9 cellular contexts compared by ENCODE assay signal in the genomic region with DNA sequence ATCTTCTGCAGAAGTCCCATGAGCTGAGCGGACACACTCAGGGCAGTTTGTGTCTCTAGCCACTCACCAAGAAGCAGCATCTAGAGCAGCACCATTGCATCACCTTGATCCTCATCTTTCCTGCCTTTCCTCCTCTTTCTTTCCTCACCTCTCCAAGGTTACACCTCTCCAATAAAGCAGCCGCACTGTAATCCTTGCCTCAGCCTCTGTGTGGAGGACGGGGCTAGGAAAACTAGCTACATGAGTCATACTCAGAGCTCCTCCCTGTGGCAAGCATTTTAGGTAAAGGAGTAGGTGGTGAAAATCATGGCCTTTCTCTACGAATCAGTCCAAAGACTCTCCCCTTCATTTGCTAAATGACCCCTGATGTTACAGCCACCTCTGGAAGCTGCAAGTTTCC.
DNase-seq lines count a peak whose midpoint lies in the region; ATAC-seq and TF ChIP-seq lines count a peak whose summit lies in the region.
"Had no signal": no experiment of that assay in that cellular context is flagged by ENCODE, and none has a peak within 500 bp of the region (broad histone marks: within the 10 kb centered on the region; RNA-seq: fewer than 3 reads in every experiment).

No MANE protein-coding gene starts in this region.

- H3K36me3 ChIP-seq in psoas muscle (ENCODE audit: insufficient read depth in 1 of 2, low read depth in 1 of 2) = no peaks in the 10 kb centered on the region

- peak in 2 of 4 donors; percentile 33 to 56 for ATAC-seq in psoas muscle
- no peak for ATAC-seq in activated CD4-positive, CD25-positive, alpha-beta regulatory T cell treated with anti-CD3 and anti-CD28 coated beads, Interleukin-2, amount 50 U/mL, for 24 hours

- 70 to 73% (median 72%) methylated on average over 4 of the region's 4 CpGs for WGBS in psoas muscle, 3 donors

- DNase-seq in NCI-H2081 (lab: John Stamatoyannopoulos, UW) (peak; percentile 42 to 49), NCI-H2081 treated with DMSO at 0.1 percent for 48 hours (lab: John Stamatoyannopoulos, UW) (no peak), NCI-H2227 treated with DMSO at 0.1 percent for 48 hours (lab: John Stamatoyannopoulos, UW) (peak; percentile 8), fibroblast of mammary gland (ENCODE audit: low read depth) (peak; percentile 42), psoas muscle (no peak), SW 1271 (lab: John Stamatoyannopoulos, UW) (no peak), AML-193 (lab: John Stamatoyannopoulos, UW) (no peak)
- DNase-seq: naive B cell had no signal

- TF ChIP-seq CTCF in fibroblast of mammary gland (conservative IDR thresholded peaks at IDR 0.05; ENCODE audit: control insufficient read depth, insufficient read depth, low read depth, low read length) (peak; percentile 27), psoas muscle (IDR thresholded peaks at IDR 0.05) (peak; percentile 17)

- no peak overlapping the region for H3K27ac ChIP-seq in psoas muscle

- H3K4me3 ChIP-seq in fibroblast of mammary gland (ENCODE audit: control insufficient read depth, low read depth, low read length) (no peak overlapping the region), psoas muscle (no peak overlapping the region)

- H3K9me3 ChIP-seq in psoas muscle = no peaks in the 10 kb centered on the region

- H3K27me3 ChIP-seq in psoas muscle (ENCODE audit: insufficient read depth in 3 of 3, low read length in 2 of 3) = no peaks in the 10 kb centered on the region

- H3K4me1 ChIP-seq in psoas muscle = no peaks in the 10 kb centered on the region

- intact Hi-C loops in psoas muscle (cut with DNase I) = no loop called here

Comparison
In these comparisons a context has a peak if more than half of its experiments do, and no peak if none do; other contexts are left out.
1. DNase-seq: peak in NCI-H2081 (2 of 2), NCI-H2227 treated with DMSO at 0.1 percent for 48 hours (single experiment) and fibroblast of mammary gland (single experiment); none in NCI-H2081 treated with DMSO at 0.1 percent for 48 hours (single experiment), psoas muscle (0 of 2), SW 1271 (0 of 2) and AML-193 (0 of 2).